ENCODE assay signal across 9 cellular contexts in genomic region chr11:36186340-36186739, GRCh38.
A peak's percentile ranks its signal among the peaks of the same experiment; 100 is the strongest.
DNase-seq lines count a peak whose midpoint lies in the region; TF ChIP-seq lines count a peak whose summit lies in the region.
"Had no signal": no experiment of that assay in that cellular context is flagged by ENCODE, and none has a peak within 500 bp of the region (broad histone marks: within the 10 kb centered on the region; RNA-seq: fewer than 3 reads in every experiment).

No MANE protein-coding gene starts in this region.

- H3K27ac ChIP-seq in fibroblast of lung (ENCODE audit: insufficient read depth, low read length): no peak overlapping the region
- peak overlapping the region; percentile 12 for H3K27ac ChIP-seq in subcutaneous abdominal adipose tissue (ENCODE audit: low read depth, low read length)
- no peak overlapping the region for H3K27ac ChIP-seq in MM.1S (ENCODE audit: low read length)

- H3K79me2 ChIP-seq in fibroblast of lung (ENCODE audit: control insufficient read depth, insufficient read depth, low read length): no peaks in the 10 kb centered on the region
- H3K79me2 ChIP-seq in MM.1S (ENCODE audit: low read length): no peaks in the 10 kb centered on the region

- H3K9ac ChIP-seq in fibroblast of lung (ENCODE audit: insufficient read depth, low read length): no peak overlapping the region
- no peak overlapping the region for H3K9ac ChIP-seq in subcutaneous abdominal adipose tissue (ENCODE audit: low read length in 5 of 5)
- H3K9ac ChIP-seq in MM.1S (ENCODE audit: low read length): no peak overlapping the region

- no peaks in the 10 kb centered on the region for H3F3A ChIP-seq in MM.1S (ENCODE audit: insufficient read depth, low read length)

- H3K4me2 ChIP-seq in fibroblast of lung (ENCODE audit: extremely low read depth, insufficient read depth, low read length) (no peak overlapping the region), MM.1S (ENCODE audit: low read depth, low read length) (no peak overlapping the region)

- no peaks in the 10 kb centered on the region for H3K36me3 ChIP-seq in fibroblast of lung (ENCODE audit: control insufficient read depth, insufficient read depth, low read length)
- H3K36me3 ChIP-seq in subcutaneous abdominal adipose tissue (ENCODE audit: control insufficient read depth in 5 of 5, insufficient read depth in 5 of 5, low read length in 5 of 5): no peaks in the 10 kb centered on the region
- no peaks in the 10 kb centered on the region for H3K36me3 ChIP-seq in MM.1S (replicated peaks; ENCODE audit: insufficient read depth, low read length)

- H3K4me3 ChIP-seq in fibroblast of lung (replicated peaks in 1 of 4; ENCODE audit: control extremely low read depth in 1 of 4, insufficient read depth in 1 of 4, low read depth in 3 of 4, low read length in 4 of 4): no peak overlapping the region
- H3K4me3 ChIP-seq in subcutaneous abdominal adipose tissue (ENCODE audit: low read depth in 1 of 5, low read length in 5 of 5): no peak overlapping the region
- no peak overlapping the region for H3K4me3 ChIP-seq in MM.1S (ENCODE audit: low read length)

- DNase-seq in HS-27A (ENCODE audit: low read depth) (peak; percentile 31), NCI-H446 (lab: John Stamatoyannopoulos, UW) (peak; percentile 69 to 95), fibroblast of lung (ENCODE audit: low read depth in 2 of 2) (peak; percentile 82 to 97), MM.1S (no peak), foreskin melanocyte (no peak), ureter (ENCODE audit: low spot score) (no peak)
- DNase-seq: head of caudate nucleus, NCI-H524 treated with DMSO at 0.1 percent for 48 hours had no signal

- H3K9me3 ChIP-seq in fibroblast of lung (ENCODE audit: control insufficient read depth, insufficient read depth, low read depth, low read length) (no peaks in the 10 kb centered on the region), subcutaneous abdominal adipose tissue (ENCODE audit: control insufficient read depth in 5 of 5, low read length in 5 of 5) (no peaks in the 10 kb centered on the region), MM.1S (replicated peaks; ENCODE audit: insufficient read depth, low read length) (no peaks in the 10 kb centered on the region)

- H3K4me1 ChIP-seq in fibroblast of lung (ENCODE audit: control insufficient read depth, extremely low read depth, insufficient read depth, low read length) (no peaks in the 10 kb centered on the region), subcutaneous abdominal adipose tissue (ENCODE audit: control insufficient read depth in 5 of 5, insufficient read depth in 5 of 5, low read length in 5 of 5) (peaks cover 0 to 13% (median 5%) of the 10 kb centered on the region in 5 donors), MM.1S (ENCODE audit: low read length) (no peaks in the 10 kb centered on the region)

- H4K20me1 ChIP-seq in fibroblast of lung (ENCODE audit: control insufficient read depth, extremely low read depth, insufficient read depth, low read length) (no peaks in the 10 kb centered on the region), MM.1S (ENCODE audit: insufficient read depth, low read length) (no peaks in the 10 kb centered on the region)

- H3K27me3 ChIP-seq in fibroblast of lung (ENCODE audit: control insufficient read depth, insufficient read depth, low read length) (no peaks in the 10 kb centered on the region), subcutaneous abdominal adipose tissue (ENCODE audit: control insufficient read depth in 5 of 5, insufficient read depth in 4 of 5, low read length in 5 of 5) (no peaks in the 10 kb centered on the region), MM.1S (replicated peaks; ENCODE audit: insufficient read depth, low read length) (no peaks in the 10 kb centered on the region)

- H2AFZ ChIP-seq in fibroblast of lung (ENCODE audit: low read length) (no peak overlapping the region), MM.1S (ENCODE audit: low read length) (no peak overlapping the region)

- no peak for TF ChIP-seq CTCF in fibroblast of lung (conservative IDR thresholded peaks at IDR 0.05 in 1 of 2, IDR thresholded peaks at IDR 0.05 in 1 of 2; ENCODE audit: low read depth in 1 of 2, low read length in 2 of 2)
- no peak for TF ChIP-seq CTCF in MM.1S (IDR thresholded peaks at IDR 0.05; ENCODE audit: low read length)

- no peaks in the 10 kb centered on the region for H3K9me2 ChIP-seq in MM.1S (replicated peaks; ENCODE audit: insufficient read depth, low read length)

Comparison
In these comparisons a context has a peak if more than half of its experiments do, and no peak if none do; other contexts are left out.
1. DNase-seq: peak in HS-27A (single experiment), NCI-H446 (2 of 2) and fibroblast of lung (2 of 2); none in MM.1S (single experiment), foreskin melanocyte (single experiment) and ureter (single experiment).